Comparison of ENCODE assay signal across 12 cellular contexts in genomic region chr19:5823579-5824281, GRCh38. TPM values are rescaled to one million over a fixed set of nuclear protein-coding genes. Genes with fewer than 3 reads are reported as not detected.
A peak's percentile ranks its signal among the peaks of the same experiment; 100 is the strongest.
DNase-seq lines count a peak whose midpoint lies in the region; ATAC-seq, FAIRE-seq and TF ChIP-seq lines count a peak whose summit lies in the region.
"Had no signal": no experiment of that assay in that cellular context is flagged by ENCODE, and none has a peak within 500 bp of the region (broad histone marks: within the 10 kb centered on the region; RNA-seq: fewer than 3 reads in every experiment).

No MANE protein-coding gene starts in this region.

- H3K36me3 ChIP-seq in K562 (ENCODE audit: control insufficient read depth, insufficient read depth, low read length) (no peaks in the 10 kb centered on the region), mucosa of descending colon (ENCODE audit: low read depth) (no peaks in the 10 kb centered on the region)

- in situ Hi-C loops in K562 (cut with MboI) = no loop called here

- TF ChIP-seq CTCF in K562 (IDR thresholded peaks at IDR 0.05 in 2 of 3, conservative IDR thresholded peaks at IDR 0.05 in 1 of 3; ENCODE audit: insufficient read depth in 2 of 3, low read depth in 1 of 3, low read length in 3 of 3) (peak; percentile 73 to 84 (median 76)), mucosa of descending colon (IDR thresholded peaks at IDR 0.05) (no peak), nephron progenitor cell (IDR thresholded peaks at IDR 0.05) (no peak)

- no peak overlapping the region for H3K9ac ChIP-seq in K562 (ENCODE audit: insufficient read depth in 1 of 2, low read depth in 2 of 2, low read length in 2 of 2)

- intact Hi-C loops in K562 (cut with micrococcal nuclease) = loop anchor here (2.0 kb wide), 1 partner anchor 19 kb away; the partner anchor contains the start of gene NRTN
- intact Hi-C loops in mucosa of descending colon (cut with DNase I, micrococcal nuclease) = no loop called here

- H3K36me3 Mint-ChIP-seq in stimulated activated memory B cell treated with anti-CD40 and anti-IgM and Interleukin-4, amounts not matched to agents 10 μg/mL and 1 μg/mL and 100 μg/mL, for 72 hours = peaks cover 5% of the 10 kb centered on the region
- H3K36me3 Mint-ChIP-seq in nephron progenitor cell (ENCODE audit: low read depth) = no peaks in the 10 kb centered on the region
- H3K36me3 Mint-ChIP-seq: naive B cell had no signal

- ATAC-seq in K562 (peak; percentile 65), mucosa of descending colon (peak; percentile 12), GM21786 (IDR thresholded peaks at IDR 0.05; ENCODE audit: unreplicated experiment) (no peak)
- ATAC-seq in stimulated activated memory B cell treated with anti-CD40 and anti-IgM and Interleukin-4, amounts not matched to agents 10 μg/mL and 1 μg/mL and 100 μg/mL, for 72 hours = no peak

- H3K9me3 Mint-ChIP-seq in stimulated activated memory B cell treated with anti-CD40 and anti-IgM and Interleukin-4, amounts not matched to agents 10 μg/mL and 1 μg/mL and 100 μg/mL, for 72 hours = peaks cover 3% of the 10 kb centered on the region
- no peaks in the 10 kb centered on the region for H3K9me3 Mint-ChIP-seq in nephron progenitor cell

- peak; percentile 42 to 75 for TF ChIP-seq RAD21 in K562 (CRISPR knock-in tag; conservative IDR thresholded peaks at IDR 0.05 in 1 of 2, IDR thresholded peaks at IDR 0.05 in 1 of 2)

- POLR2A ChIA-PET in K562 (lab: Yijun Ruan, JAX) = interaction anchor here (0.6 kb wide), 3 partner anchors 37 to 675 kb away, joined by 3 read pairs; no protein-coding TSS in a partner anchor

- no peak overlapping the region for H3K4me3 Mint-ChIP-seq in stimulated activated memory B cell treated with anti-CD40 and anti-IgM and Interleukin-4, amounts not matched to agents 10 μg/mL and 1 μg/mL and 100 μg/mL, for 72 hours
- H3K4me3 Mint-ChIP-seq in nephron progenitor cell = no peak overlapping the region
- H3K4me3 Mint-ChIP-seq: naive B cell had no signal

- 55% methylated on average over 29 of the region's 30 CpGs for WGBS in K562 (ENCODE audit: insufficient coverage, low coverage, missing lambda C conversion rate)

- no peak for TF ChIP-seq POLR2A in K562 (conservative IDR thresholded peaks at IDR 0.05)

- no peaks in the 10 kb centered on the region; the same call in 1 of the 2 replicates for H4K20me1 ChIP-seq in K562 (replicated peaks; ENCODE audit: control insufficient read depth, insufficient read depth, low read length)

- H3K4me3 ChIP-seq in K562 (no peak overlapping the region), mucosa of descending colon (no peak overlapping the region)

- peaks cover 4% of the 10 kb centered on the region; the same call in 1 of the 3 replicates for H3K79me2 ChIP-seq in K562 (ENCODE audit: control insufficient read depth, insufficient read depth, low read length)

- peaks cover 34% of the 10 kb centered on the region for H3K27me3 Mint-ChIP-seq in stimulated activated memory B cell treated with anti-CD40 and anti-IgM and Interleukin-4, amounts not matched to agents 10 μg/mL and 1 μg/mL and 100 μg/mL, for 72 hours
- peaks cover 7% of the 10 kb centered on the region for H3K27me3 Mint-ChIP-seq in nephron progenitor cell (ENCODE audit: low read depth, poor library complexity)

- H3K4me2 ChIP-seq in K562 (ENCODE audit: insufficient read depth, low read length) = no peak overlapping the region

- peak; percentile 85 for FAIRE-seq in K562 (lab: Jason Lieb, UNC)

- H3K9me3 ChIP-seq in K562 (replicated peaks; ENCODE audit: control insufficient read depth, insufficient read depth, low read depth, low read length) (no peaks in the 10 kb centered on the region), mucosa of descending colon (no peaks in the 10 kb centered on the region)

- peaks cover 18% of the 10 kb centered on the region for H3K4me1 Mint-ChIP-seq in stimulated activated memory B cell treated with anti-CD40 and anti-IgM and Interleukin-4, amounts not matched to agents 10 μg/mL and 1 μg/mL and 100 μg/mL, for 72 hours
- H3K4me1 Mint-ChIP-seq in nephron progenitor cell = peaks cover 14% of the 10 kb centered on the region

- CTCF ChIA-PET in K562 (lab: Yijun Ruan, JAX; ENCODE audit: low intra/inter-chr PET ratio) = interaction anchor here (0.6 to 3.3 kb wide), 4 partner anchors 19 to 312 kb away, joined by 3 to 20 read pairs (median 10); partner anchors contain the start of gene NRTN

- H3K4me1 ChIP-seq in K562 (replicated peaks in 1 of 2; ENCODE audit: control insufficient read depth in 2 of 2, insufficient read depth in 2 of 2, low read length in 2 of 2) = peaks cover 6 to 54% of the 10 kb centered on the region in 2 experiments; a peak in 4 of 5 replicates
- H3K4me1 ChIP-seq in mucosa of descending colon (ENCODE audit: low read depth) = peaks cover 14% of the 10 kb centered on the region

- no TSS peak for BruUV-seq in K562 (replicated peaks; lab: Mats Ljungman, UMichigan)

- H2AFZ ChIP-seq in K562 (ENCODE audit: low read depth, low read length) = no peak overlapping the region

- no peaks in the 10 kb centered on the region for H3K27me3 ChIP-seq in K562 (ENCODE audit: control insufficient read depth in 2 of 2, insufficient read depth in 2 of 2, low read length in 2 of 2)

- peaks cover 3% of the 10 kb centered on the region for H3K9me1 ChIP-seq in K562 (ENCODE audit: control insufficient read depth, insufficient read depth, low read length)

- H3K27ac ChIP-seq in K562 (ENCODE audit: extremely low read depth, low read depth, low read length) = no peak overlapping the region

- DNase-seq in ELR (ENCODE audit: low read depth) (peak; percentile 43), M059J (ENCODE audit: low read depth) (peak; percentile 33), K562 (ENCODE audit: extremely low read depth in 1 of 4, low spot score in 3 of 4) (peak; percentile 46 to 74 (median 58)), mucosa of descending colon (peak in 1 of 3 donors; percentile 66), HPDE6-E6E7 (ENCODE audit: extremely low spot score) (no peak), nephron progenitor cell (no peak)
- DNase-seq: DMS153; naive B cell; NCI-H226; stimulated activated naive CD4-positive, alpha-beta T cell treated with Interleukin-2 at 50 U/mL for 16 hours had no signal

- no peak for TF ChIP-seq EP300 in K562 (IDR thresholded peaks at IDR 0.05; ENCODE audit: low read length)

- H3K27ac Mint-ChIP-seq in stimulated activated memory B cell treated with anti-CD40 and anti-IgM and Interleukin-4, amounts not matched to agents 10 μg/mL and 1 μg/mL and 100 μg/mL, for 72 hours = no peak overlapping the region
- H3K27ac Mint-ChIP-seq in nephron progenitor cell = no peak overlapping the region

RNA-seq across cellular contexts. Expression of gene FUT6, which starts 15.8 kb away (rescaled TPM):
- not detected in 2 replicates for total RNA-seq in M059J (2014; rRNA removed; shearing (Covaris generic))
- 0.19 TPM in 1 of 2 replicates, not detected in the other for total RNA-seq in K562 (2011; cell fraction: chromatin; rRNA removed; ENCODE audit: low replicate concordance)
- total RNA-seq in K562 (2011; cell fraction: nucleolus; rRNA removed) = not detected in 2 replicates
- not detected in 2 replicates for total RNA-seq in K562 (2011; cell fraction: nucleoplasm; rRNA removed)
- total RNA-seq in K562 (2014; rRNA removed) (not detected in 2 replicates), K562 (2014; rRNA removed; fragmentation: Illumina TruSeq; extraction: Trizol) (not detected in 2 replicates), K562 (2015; rRNA removed; fragmentation: Illumina TruSeq; extraction: Trizol) (not detected in 2 replicates), K562 (2021) (not detected in 2 replicates), mucosa of descending colon (10 to 100 TPM; 44.4 to 93.6 (median 82.3) TPM)
- polyA plus RNA-seq in K562 (2011; rRNA removed) (not detected in 2 replicates), K562 (2014; fragmentation: Illumina TruSeq; extraction: Trizol) (not detected in 2 replicates), K562 (2014; fragmentation: Nextera tagmentation; extraction: Ambion mirVana) (under 1 TPM in 1 of 2 experiments, not detected in 1; 0.04 TPM), K562 (2014; rRNA removed) (not detected in 2 replicates)
- not detected in 2 replicates for polyA plus RNA-seq in K562 (2011; cell fraction: cytosol; rRNA removed)
- not detected in 2 replicates for polyA plus RNA-seq in K562 (2011; cell fraction: nucleus; rRNA removed)
- polyA plus RNA-seq in K562 (2012) = not detected in 2 replicates
- polyA minus RNA-seq in K562 (2011; rRNA and poly(A)+ RNA removed) = not detected in 2 replicates
- polyA minus RNA-seq in K562 (2011; cell fraction: cytosol; rRNA and poly(A)+ RNA removed) = not detected in 2 replicates
- not detected in 2 replicates for polyA minus RNA-seq in K562 (2011; cell fraction: nucleus; rRNA and poly(A)+ RNA removed)

RNA-seq across cellular contexts. Expression of gene NRTN, which starts 18.9 kb away (rescaled TPM):
- 0.67 TPM in 1 of 2 replicates, not detected in the other for total RNA-seq in M059J (2014; rRNA removed; shearing (Covaris generic))
- 0.67 and 2.5 TPM in 2 replicates for total RNA-seq in K562 (2011; cell fraction: chromatin; rRNA removed; ENCODE audit: low replicate concordance)
- total RNA-seq in K562 (2011; cell fraction: nucleolus; rRNA removed) = 2.2 and 2.7 TPM in 2 replicates
- total RNA-seq in K562 (2011; cell fraction: nucleoplasm; rRNA removed) = 1.5 and 2.1 TPM in 2 replicates
- total RNA-seq in K562 (2014; rRNA removed) (7.3 and 8.1 TPM in 2 replicates), K562 (2014; rRNA removed; fragmentation: Illumina TruSeq; extraction: Trizol) (0.62 and 0.70 TPM in 2 replicates), K562 (2015; rRNA removed; fragmentation: Illumina TruSeq; extraction: Trizol) (1.6 TPM in 2 replicates), K562 (2021) (5.3 and 7.8 TPM in 2 replicates), mucosa of descending colon (10 to 100 TPM in 1 of 3 donors, 1 to 10 TPM in 1, under 1 TPM in 1; 0.64 to 11.3 (median 1.4) TPM)
- polyA plus RNA-seq in K562 (2011; rRNA removed) (1.1 and 2.2 TPM in 2 replicates), K562 (2014; fragmentation: Illumina TruSeq; extraction: Trizol) (1.6 and 3.3 TPM in 2 replicates), K562 (2014; fragmentation: Nextera tagmentation; extraction: Ambion mirVana) (not detected), K562 (2014; rRNA removed) (2.4 and 4.0 TPM in 2 replicates)
- 2.6 and 9.4 TPM in 2 replicates for polyA plus RNA-seq in K562 (2011; cell fraction: cytosol; rRNA removed)
- 1.6 and 2.0 TPM in 2 replicates for polyA plus RNA-seq in K562 (2011; cell fraction: nucleus; rRNA removed)
- polyA plus RNA-seq in K562 (2012) = 2.4 and 6.4 TPM in 2 replicates
- 0.25 and 0.45 TPM in 2 replicates for polyA minus RNA-seq in K562 (2011; rRNA and poly(A)+ RNA removed)
- polyA minus RNA-seq in K562 (2011; cell fraction: cytosol; rRNA and poly(A)+ RNA removed) = 2.3 and 3.3 TPM in 2 replicates
- polyA minus RNA-seq in K562 (2011; cell fraction: nucleus; rRNA and poly(A)+ RNA removed) = 1.1 and 1.5 TPM in 2 replicates

RNA-seq across cellular contexts. Expression of gene FUT3, which starts 27.5 kb away (rescaled TPM):
- not detected in 2 replicates for total RNA-seq in M059J (2014; rRNA removed; shearing (Covaris generic))
- total RNA-seq in K562 (2011; cell fraction: chromatin; rRNA removed; ENCODE audit: low replicate concordance) = 0.32 TPM in 1 of 2 replicates, not detected in the other
- total RNA-seq in K562 (2011; cell fraction: nucleolus; rRNA removed) = not detected in 2 replicates
- total RNA-seq in K562 (2011; cell fraction: nucleoplasm; rRNA removed) = not detected in 2 replicates
- 0.29 TPM in 1 of 2 replicates, not detected in the other for total RNA-seq in K562 (2014; rRNA removed)
- total RNA-seq in K562 (2014; rRNA removed; fragmentation: Illumina TruSeq; extraction: Trizol) = not detected in 2 replicates
- not detected in 2 replicates for total RNA-seq in K562 (2015; rRNA removed; fragmentation: Illumina TruSeq; extraction: Trizol)
- total RNA-seq in K562 (2021) = 0.09 TPM in 1 of 2 replicates, not detected in the other
- polyA plus RNA-seq in K562 (2011; rRNA removed) = not detected in 2 replicates
- polyA plus RNA-seq in K562 (2011; cell fraction: cytosol; rRNA removed) = not detected in 2 replicates
- polyA plus RNA-seq in K562 (2011; cell fraction: nucleus; rRNA removed) = not detected in 2 replicates
- polyA plus RNA-seq in K562 (2012) = 0.32 TPM in 1 of 2 replicates, not detected in the other
- not detected in 2 replicates for polyA plus RNA-seq in K562 (2014; fragmentation: Illumina TruSeq; extraction: Trizol)
- polyA plus RNA-seq in K562 (2014; fragmentation: Nextera tagmentation; extraction: Ambion mirVana) = not detected
- polyA plus RNA-seq in K562 (2014; rRNA removed) = not detected in 2 replicates
- polyA minus RNA-seq in K562 (2011; rRNA and poly(A)+ RNA removed) = not detected in 2 replicates
- not detected in 2 replicates for polyA minus RNA-seq in K562 (2011; cell fraction: cytosol; rRNA and poly(A)+ RNA removed)
- not detected in 2 replicates for polyA minus RNA-seq in K562 (2011; cell fraction: nucleus; rRNA and poly(A)+ RNA removed)
- total RNA-seq in mucosa of descending colon = 100 to 1,000 TPM; 128 to 276 (median 215) TPM

RNA-seq across cellular contexts. Expression of gene DUS3L, which starts 32.8 kb away (rescaled TPM):
- total RNA-seq in M059J (2014; rRNA removed; shearing (Covaris generic)) = 12.7 and 24.7 TPM in 2 replicates
- total RNA-seq in K562 (2011; cell fraction: chromatin; rRNA removed; ENCODE audit: low replicate concordance) = 58.3 and 240 TPM in 2 replicates
- 172 and 210 TPM in 2 replicates for total RNA-seq in K562 (2011; cell fraction: nucleolus; rRNA removed)
- 64.6 and 96.7 TPM in 2 replicates for total RNA-seq in K562 (2011; cell fraction: nucleoplasm; rRNA removed)
- total RNA-seq in K562 (2014; rRNA removed) = 102 and 107 TPM in 2 replicates
- total RNA-seq in K562 (2014; rRNA removed; fragmentation: Illumina TruSeq; extraction: Trizol) = 19.0 and 19.5 TPM in 2 replicates
- total RNA-seq in K562 (2015; rRNA removed; fragmentation: Illumina TruSeq; extraction: Trizol) = 77.5 and 86.8 TPM in 2 replicates
- 97.0 and 102 TPM in 2 replicates for total RNA-seq in K562 (2021)
- polyA plus RNA-seq in K562 (2011; rRNA removed) = 27.3 and 37.0 TPM in 2 replicates
- polyA plus RNA-seq in K562 (2011; cell fraction: cytosol; rRNA removed) = 33.3 and 86.9 TPM in 2 replicates
- 154 and 263 TPM in 2 replicates for polyA plus RNA-seq in K562 (2011; cell fraction: nucleus; rRNA removed)
- polyA plus RNA-seq in K562 (2012) = 51.5 and 103 TPM in 2 replicates
- 81.0 and 83.7 TPM in 2 replicates for polyA plus RNA-seq in K562 (2014; fragmentation: Illumina TruSeq; extraction: Trizol)
- polyA plus RNA-seq in K562 (2014; fragmentation: Nextera tagmentation; extraction: Ambion mirVana) = 1 to 10 TPM; 1.7 to 2.1 TPM
- 80.7 and 87.8 TPM in 2 replicates for polyA plus RNA-seq in K562 (2014; rRNA removed)
- polyA minus RNA-seq in K562 (2011; rRNA and poly(A)+ RNA removed) = 16.1 and 30.0 TPM in 2 replicates
- polyA minus RNA-seq in K562 (2011; cell fraction: cytosol; rRNA and poly(A)+ RNA removed) = 52.2 and 61.2 TPM in 2 replicates
- 60.2 and 66.8 TPM in 2 replicates for polyA minus RNA-seq in K562 (2011; cell fraction: nucleus; rRNA and poly(A)+ RNA removed)
- 10 to 100 TPM; 33.3 to 36.9 (median 35.6) TPM for total RNA-seq in mucosa of descending colon

RNA-seq across cellular contexts. Expression of gene PRR22, which starts 39.2 kb away (rescaled TPM):
- 0.07 and 0.34 TPM in 2 replicates for total RNA-seq in M059J (2014; rRNA removed; shearing (Covaris generic))
- total RNA-seq in K562 (2011; cell fraction: chromatin; rRNA removed; ENCODE audit: low replicate concordance) = 3.0 and 20.7 TPM in 2 replicates
- 16.2 and 19.2 TPM in 2 replicates for total RNA-seq in K562 (2011; cell fraction: nucleolus; rRNA removed)
- 7.0 and 8.5 TPM in 2 replicates for total RNA-seq in K562 (2011; cell fraction: nucleoplasm; rRNA removed)
- total RNA-seq in K562 (2014; rRNA removed) = 5.4 and 8.0 TPM in 2 replicates
- total RNA-seq in K562 (2014; rRNA removed; fragmentation: Illumina TruSeq; extraction: Trizol) = 0.11 and 0.22 TPM in 2 replicates
- 1.9 and 2.7 TPM in 2 replicates for total RNA-seq in K562 (2015; rRNA removed; fragmentation: Illumina TruSeq; extraction: Trizol)
- 9.3 and 12.0 TPM in 2 replicates for total RNA-seq in K562 (2021)
- 1.4 and 2.2 TPM in 2 replicates for polyA plus RNA-seq in K562 (2011; rRNA removed)
- polyA plus RNA-seq in K562 (2011; cell fraction: cytosol; rRNA removed) = 1.5 and 4.4 TPM in 2 replicates
- polyA plus RNA-seq in K562 (2011; cell fraction: nucleus; rRNA removed) = 19.6 and 56.2 TPM in 2 replicates
- 4.2 and 5.5 TPM in 2 replicates for polyA plus RNA-seq in K562 (2012)
- 1.1 and 3.7 TPM in 2 replicates for polyA plus RNA-seq in K562 (2014; fragmentation: Illumina TruSeq; extraction: Trizol)
- under 1 TPM in 1 of 2 experiments, not detected in 1; 0.03 TPM for polyA plus RNA-seq in K562 (2014; fragmentation: Nextera tagmentation; extraction: Ambion mirVana)
- polyA plus RNA-seq in K562 (2014; rRNA removed) = 8.5 and 8.9 TPM in 2 replicates
- polyA minus RNA-seq in K562 (2011; rRNA and poly(A)+ RNA removed) = 0.12 and 0.18 TPM in 2 replicates
- polyA minus RNA-seq in K562 (2011; cell fraction: cytosol; rRNA and poly(A)+ RNA removed) = not detected in 2 replicates
- polyA minus RNA-seq in K562 (2011; cell fraction: nucleus; rRNA and poly(A)+ RNA removed) = 2.7 and 3.5 TPM in 2 replicates
- 1 to 10 TPM; 3.1 to 6.8 (median 4.1) TPM for total RNA-seq in mucosa of descending colon

Comparison
In these comparisons a context has a peak if more than half of its experiments do, and no peak if none do; other contexts are left out.
1. DNase-seq: peak in ELR (single experiment), M059J (single experiment) and K562 (4 of 4); none in HPDE6-E6E7 (single experiment) and nephron progenitor cell (single experiment).
2. ATAC-seq: peak in K562 (single experiment) and mucosa of descending colon (single experiment); none in GM21786 (single experiment) and stimulated activated memory B cell treated with anti-CD40 and anti-IgM and Interleukin-4, amounts not matched to agents 10 μg/mL and 1 μg/mL and 100 μg/mL, for 72 hours (single experiment).
3. CTCF ChIP-seq: peak in K562 (3 of 3); none in mucosa of descending colon (single experiment) and nephron progenitor cell (single experiment).
4. RNA of gene FUT6, which starts 15.8 kb away (total RNA-seq): 44.4 to 93.6 TPM in mucosa of descending colon; not detected in M059J and 0.19 TPM in K562; every median in the first group is over 10 times any median in the second.
5. RNA of gene FUT3, which starts 27.5 kb away (total RNA-seq): 128 to 276 TPM in mucosa of descending colon; not detected in M059J and 0.09 to 0.32 TPM in K562; every median in the first group is over 10 times any median in the second.